In genomic region chr11:97965849-97966646, GRCh38 we compare ENCODE assay signal across 11 cellular contexts.
DNase-seq lines count a peak whose midpoint lies in the region; ATAC-seq and TF ChIP-seq lines count a peak whose summit lies in the region.
"Had no signal": no experiment of that assay in that cellular context is flagged by ENCODE, and none has a peak within 500 bp of the region (broad histone marks: within the 10 kb centered on the region; RNA-seq: fewer than 3 reads in every experiment).

No MANE protein-coding gene starts in this region.

- in situ Hi-C loops in GM23248 (cut with MboI), result no loop called here

- peak; percentile 91 for DNase-seq in GM23248
- DNase-seq in SW 1271 (lab: John Stamatoyannopoulos, UW), result peak; percentile 81 to 93
- peak; percentile 97 for DNase-seq in fibroblast of the aortic adventitia (ENCODE audit: low read depth)
- no peak for DNase-seq in smooth muscle cell (lab: John Stamatoyannopoulos, UW; ENCODE audit: unreplicated experiment)
- no peak for DNase-seq in upper lobe of right lung
- DNase-seq in NCI-H748 (lab: John Stamatoyannopoulos, UW; ENCODE audit: unreplicated experiment), result no peak
- no peak for DNase-seq in esophagus muscularis mucosa (ENCODE audit: extremely low spot score)
- DNase-seq: activated T-cell treated with anti-CD3 and anti-CD28 coated beads, Interleukin-2, amount 50 U/mL, for 48 hours; Karpas-422; left colon; Peyer's patch had no signal

- H3K36me3 ChIP-seq in GM23248 (ENCODE audit: low read depth), result no peaks in the 10 kb centered on the region
- H3K36me3 ChIP-seq in smooth muscle cell (ENCODE audit: low read depth), result no peaks in the 10 kb centered on the region
- H3K36me3 ChIP-seq in upper lobe of right lung, result no peaks in the 10 kb centered on the region
- H3K36me3 ChIP-seq in esophagus muscularis mucosa, result no peaks in the 10 kb centered on the region
- H3K36me3 ChIP-seq: Peyer's patch had no signal

- H3K9me3 ChIP-seq in GM23248 (ENCODE audit: low read depth) (no peaks in the 10 kb centered on the region), smooth muscle cell (replicated peaks; ENCODE audit: low read depth) (no peaks in the 10 kb centered on the region), upper lobe of right lung (no peaks in the 10 kb centered on the region), esophagus muscularis mucosa (no peaks in the 10 kb centered on the region)
- H3K9me3 ChIP-seq: Peyer's patch had no signal

- H3K27ac ChIP-seq in GM23248 (peak overlapping the region; percentile 65), smooth muscle cell (ENCODE audit: low read depth) (peak overlapping the region; percentile 95), upper lobe of right lung (no peak overlapping the region), esophagus muscularis mucosa (replicated peaks in 1 of 4) (no peak overlapping the region)
- H3K27ac ChIP-seq: Peyer's patch had no signal

- H3K4me1 ChIP-seq in GM23248 (ENCODE audit: insufficient read depth) (peaks cover 40% of the 10 kb centered on the region), smooth muscle cell (ENCODE audit: low read depth) (no peaks in the 10 kb centered on the region), upper lobe of right lung (no peaks in the 10 kb centered on the region), esophagus muscularis mucosa (no peaks in the 10 kb centered on the region)
- H3K4me1 ChIP-seq: Peyer's patch had no signal

- H3K4me3 ChIP-seq in GM23248 (0 out of 2 replicates have a peak overlapping the region, but pooled peaks have one; percentile 18), fibroblast of the aortic adventitia (ENCODE audit: low read depth, low read length) (no peak overlapping the region), smooth muscle cell (no peak overlapping the region), upper lobe of right lung (no peak overlapping the region), esophagus muscularis mucosa (no peak overlapping the region)
- H3K4me3 ChIP-seq: Peyer's patch had no signal

- no peak for ATAC-seq in upper lobe of right lung
- ATAC-seq: left colon had no signal

- H3K9ac ChIP-seq in GM23248 (0 out of 2 replicates have a peak overlapping the region, but pooled peaks have one; percentile 13), smooth muscle cell (ENCODE audit: low read depth) (peak overlapping the region; percentile 78)

- 0 to 13% methylated on average over 1 of the region's 1 CpG for WGBS in GM23248 (ENCODE audit: low coverage in 1 of 2, low lambda C conversion rate in 2 of 2, missing lambda C conversion rate in 2 of 2), 2 experiments
- WGBS in smooth muscle cell (ENCODE audit: low lambda C conversion rate), result 3% methylated on average over 1 of the region's 1 CpG
- WGBS in esophagus muscularis mucosa, result 74% methylated on average over 1 of the region's 1 CpG

- H3K4me2 ChIP-seq in GM23248 (ENCODE audit: unreplicated experiment) (peak overlapping the region; percentile 70), smooth muscle cell (peak overlapping the region; percentile 75)

- H2AFZ ChIP-seq in GM23248 (peak overlapping the region; percentile 66), smooth muscle cell (ENCODE audit: low read depth) (peak overlapping the region; percentile 38)

- intact Hi-C loops in upper lobe of right lung (cut with DNase I), result no loop called here
- intact Hi-C loops in esophagus muscularis mucosa (cut with DNase I), result no loop called here

- no peaks in the 10 kb centered on the region for H3K9me2 ChIP-seq in GM23248 (ENCODE audit: insufficient read depth)

- no peak for TF ChIP-seq EP300 in esophagus muscularis mucosa (IDR thresholded peaks at IDR 0.05)

- no peaks in the 10 kb centered on the region for H3K27me3 ChIP-seq in GM23248 (replicated peaks; ENCODE audit: insufficient read depth)
- no peaks in the 10 kb centered on the region for H3K27me3 ChIP-seq in smooth muscle cell (ENCODE audit: low read depth)
- H3K27me3 ChIP-seq in upper lobe of right lung, result no peaks in the 10 kb centered on the region
- no peaks in the 10 kb centered on the region for H3K27me3 ChIP-seq in esophagus muscularis mucosa
- H3K27me3 ChIP-seq: Peyer's patch had no signal

- no peak for TF ChIP-seq CTCF in fibroblast of the aortic adventitia (IDR thresholded peaks at IDR 0.05; ENCODE audit: insufficient read depth, low read length)
- no peak for TF ChIP-seq CTCF in smooth muscle cell (IDR thresholded peaks at IDR 0.05; ENCODE audit: borderline replicate concordance, insufficient read depth, poor library complexity, severe bottlenecking)
- TF ChIP-seq CTCF in upper lobe of right lung (IDR thresholded peaks at IDR 0.05), result no peak
- TF ChIP-seq CTCF in esophagus muscularis mucosa (IDR thresholded peaks at IDR 0.05), result no peak

- no peaks in the 10 kb centered on the region for H4K20me1 ChIP-seq in GM23248 (ENCODE audit: insufficient read depth)
- no peaks in the 10 kb centered on the region for H4K20me1 ChIP-seq in smooth muscle cell (ENCODE audit: low read depth)

- H3K79me2 ChIP-seq in GM23248 (ENCODE audit: insufficient read depth), result no peaks in the 10 kb centered on the region
- H3K79me2 ChIP-seq in smooth muscle cell (ENCODE audit: low read depth), result no peaks in the 10 kb centered on the region

- TF ChIP-seq POLR2A in esophagus muscularis mucosa (IDR thresholded peaks at IDR 0.05; ENCODE audit: low read depth), result no peak

- H3F3A ChIP-seq in GM23248 (ENCODE audit: insufficient read depth) (peaks cover 10% of the 10 kb centered on the region), smooth muscle cell (ENCODE audit: low read depth) (peaks cover 8% of the 10 kb centered on the region)

Comparison
In these comparisons a context has a peak if more than half of its experiments do, and no peak if none do; other contexts are left out.
1. DNase-seq: peak in GM23248 (single experiment), SW 1271 (2 of 2) and fibroblast of the aortic adventitia (single experiment); none in smooth muscle cell (single experiment), upper lobe of right lung (single experiment), NCI-H748 (single experiment) and esophagus muscularis mucosa (single experiment).
2. H3K27ac ChIP-seq: peak in GM23248 (single experiment) and smooth muscle cell (single experiment); none in upper lobe of right lung (single experiment) and esophagus muscularis mucosa (0 of 4).